In the genomic region with DNA sequence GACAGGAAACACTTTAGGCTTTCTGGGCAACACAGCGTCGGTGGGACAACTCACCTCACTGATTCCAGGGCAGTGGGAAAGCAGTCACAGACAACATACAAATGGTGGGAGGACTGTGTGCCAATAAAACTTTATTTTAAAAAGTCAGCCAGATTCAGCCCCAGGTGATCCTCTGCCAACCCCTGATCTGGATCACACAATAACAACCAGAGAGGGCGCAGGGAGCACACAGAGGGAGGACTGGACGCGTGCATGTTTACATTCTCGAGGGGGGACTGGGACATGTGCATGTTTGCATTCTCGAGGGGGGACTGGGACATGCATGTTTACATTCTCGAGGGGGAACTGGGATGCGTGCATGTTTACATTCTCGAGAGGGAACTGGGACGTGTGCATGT, we compare ENCODE assay signal across 19 cellular contexts.
DNase-seq lines count a peak whose midpoint lies in the region; ATAC-seq and TF ChIP-seq lines count a peak whose summit lies in the region.
"Had no signal": no experiment of that assay in that cellular context is flagged by ENCODE, and none has a peak within 500 bp of the region (broad histone marks: within the 10 kb centered on the region; RNA-seq: fewer than 3 reads in every experiment).

No MANE protein-coding gene starts in this region.

- H4K20me1 ChIP-seq in hepatocyte (ENCODE audit: insufficient read depth, poor library complexity, severe bottlenecking): no peaks in the 10 kb centered on the region

- H3K27me3 Mint-ChIP-seq in activated CD8-positive, alpha-beta memory T cell treated with anti-CD3 and anti-CD28 coated beads, Interleukin-2, amount 10 ng/mL, durations not matched to agents 7 days and 5 days: peaks cover 1% of the 10 kb centered on the region
- peaks cover 2% of the 10 kb centered on the region for H3K27me3 Mint-ChIP-seq in activated CD4-positive, alpha-beta T cell treated with anti-CD3 and anti-CD28 coated beads, Interleukin-2, amount 10 ng/mL, durations not matched to agents 7 days and 5 days
- H3K27me3 Mint-ChIP-seq: stimulated activated naive CD8-positive, alpha-beta T cell treated with anti-CD3 and anti-CD28 coated beads, Interleukin-15, Interleukin-2, amounts not matched to agents 100 ng/mL and 50 ng/mL, for 24 hours had no signal

- TF ChIP-seq POLR2A in suprapubic skin (IDR thresholded peaks at IDR 0.05): no peak

- H3K9ac ChIP-seq in trophoblast cell (ENCODE audit: low read length): no peak overlapping the region

- no peak overlapping the region for H4K91ac ChIP-seq in trophoblast cell (ENCODE audit: low read depth, low read length)

- peaks cover 17% of the 10 kb centered on the region for H3K4me1 ChIP-seq in hepatocyte (ENCODE audit: insufficient read depth)
- peaks cover 14% of the 10 kb centered on the region for H3K4me1 ChIP-seq in suprapubic skin
- no peaks in the 10 kb centered on the region for H3K4me1 ChIP-seq in trophoblast cell (ENCODE audit: control insufficient read depth in 1 of 2, insufficient read depth in 2 of 2, low read length in 2 of 2)

- no peaks in the 10 kb centered on the region for H3K9me3 Mint-ChIP-seq in activated CD8-positive, alpha-beta memory T cell treated with anti-CD3 and anti-CD28 coated beads, Interleukin-2, amount 10 ng/mL, durations not matched to agents 7 days and 5 days (ENCODE audit: low read depth)
- no peaks in the 10 kb centered on the region for H3K9me3 Mint-ChIP-seq in activated CD4-positive, alpha-beta T cell treated with anti-CD3 and anti-CD28 coated beads, Interleukin-2, amount 10 ng/mL, durations not matched to agents 7 days and 5 days
- H3K9me3 Mint-ChIP-seq: activated T-helper 2 cell treated with anti-CD3 and anti-CD28 coated beads, Interferon-gamma antibody, Interleukin-2, Interleukin-4, amounts not matched to agents 10 μg/mL and 5 μg/mL and 100 μg/mL, durations not matched to agents 14 hours and 24 hours and 36 hours; stimulated activated naive CD8-positive, alpha-beta T cell treated with anti-CD3 and anti-CD28 coated beads, Interleukin-15, Interleukin-2, amounts not matched to agents 100 ng/mL and 50 ng/mL, for 24 hours had no signal

- no peaks in the 10 kb centered on the region for H3K36me3 Mint-ChIP-seq in activated CD8-positive, alpha-beta memory T cell treated with anti-CD3 and anti-CD28 coated beads, Interleukin-2, amount 10 ng/mL, durations not matched to agents 7 days and 5 days
- no peaks in the 10 kb centered on the region for H3K36me3 Mint-ChIP-seq in activated CD4-positive, alpha-beta T cell treated with anti-CD3 and anti-CD28 coated beads, Interleukin-2, amount 10 ng/mL, durations not matched to agents 7 days and 5 days (ENCODE audit: low read depth)

- CTCF ChIA-PET in activated CD8-positive, alpha-beta memory T cell treated with anti-CD3 and anti-CD28 coated beads, Interleukin-2, amount 10 ng/mL, durations not matched to agents 7 days and 5 days (lab: Charles Lee): no interaction called here
- CTCF ChIA-PET in activated CD4-positive, alpha-beta T cell treated with anti-CD3 and anti-CD28 coated beads, Interleukin-2, amount 10 ng/mL, durations not matched to agents 7 days and 5 days (lab: Charles Lee): no interaction called here

- no peak overlapping the region for H2AK5ac ChIP-seq in trophoblast cell (ENCODE audit: low read length)

- no peaks in the 10 kb centered on the region for H3K9me2 ChIP-seq in hepatocyte (replicated peaks; ENCODE audit: insufficient read depth)

- H3K27ac Mint-ChIP-seq in activated CD8-positive, alpha-beta memory T cell treated with anti-CD3 and anti-CD28 coated beads, Interleukin-2, amount 10 ng/mL, durations not matched to agents 7 days and 5 days: no peak overlapping the region
- no peak overlapping the region for H3K27ac Mint-ChIP-seq in activated CD4-positive, alpha-beta T cell treated with anti-CD3 and anti-CD28 coated beads, Interleukin-2, amount 10 ng/mL, durations not matched to agents 7 days and 5 days
- H3K27ac Mint-ChIP-seq: activated T-helper 2 cell treated with anti-CD3 and anti-CD28 coated beads, Interferon-gamma antibody, Interleukin-2, Interleukin-4, amounts not matched to agents 10 μg/mL and 5 μg/mL and 100 μg/mL, durations not matched to agents 14 hours and 24 hours and 36 hours; stimulated activated naive CD8-positive, alpha-beta T cell treated with anti-CD3 and anti-CD28 coated beads, Interleukin-15, Interleukin-2, amounts not matched to agents 100 ng/mL and 50 ng/mL, for 24 hours had no signal

- TF ChIP-seq EP300 in suprapubic skin (IDR thresholded peaks at IDR 0.05): no peak

- no peaks in the 10 kb centered on the region for H3K4me1 Mint-ChIP-seq in activated CD8-positive, alpha-beta memory T cell treated with anti-CD3 and anti-CD28 coated beads, Interleukin-2, amount 10 ng/mL, durations not matched to agents 7 days and 5 days
- H3K4me1 Mint-ChIP-seq in activated CD4-positive, alpha-beta T cell treated with anti-CD3 and anti-CD28 coated beads, Interleukin-2, amount 10 ng/mL, durations not matched to agents 7 days and 5 days: no peaks in the 10 kb centered on the region

- H3K4me3 ChIP-seq in hepatocyte: no peak overlapping the region
- no peak overlapping the region for H3K4me3 ChIP-seq in suprapubic skin
- no peak overlapping the region for H3K4me3 ChIP-seq in trophoblast cell (ENCODE audit: low read depth, low read length)
- H3K4me3 ChIP-seq: lung, upper lobe of left lung had no signal

- H3K4me3 Mint-ChIP-seq in activated CD8-positive, alpha-beta memory T cell treated with anti-CD3 and anti-CD28 coated beads, Interleukin-2, amount 10 ng/mL, durations not matched to agents 7 days and 5 days: no peak overlapping the region
- no peak overlapping the region for H3K4me3 Mint-ChIP-seq in activated CD4-positive, alpha-beta T cell treated with anti-CD3 and anti-CD28 coated beads, Interleukin-2, amount 10 ng/mL, durations not matched to agents 7 days and 5 days
- H3K4me3 Mint-ChIP-seq: stimulated activated naive CD8-positive, alpha-beta T cell treated with anti-CD3 and anti-CD28 coated beads, Interleukin-15, Interleukin-2, amounts not matched to agents 100 ng/mL and 50 ng/mL, for 24 hours had no signal

- H3K18ac ChIP-seq in trophoblast cell (ENCODE audit: low read length): no peak overlapping the region

- H3K79me1 ChIP-seq in trophoblast cell (ENCODE audit: low read length): no peaks in the 10 kb centered on the region

- H3K4ac ChIP-seq in trophoblast cell (ENCODE audit: low read depth, low read length): no peak overlapping the region

- no peaks in the 10 kb centered on the region for H3K9me3 ChIP-seq in hepatocyte (ENCODE audit: low read depth)
- H3K9me3 ChIP-seq in suprapubic skin: no peaks in the 10 kb centered on the region
- peaks cover 2% of the 10 kb centered on the region for H3K9me3 ChIP-seq in trophoblast cell (ENCODE audit: insufficient read depth, low read depth, low read length)
- H3K9me3 ChIP-seq: upper lobe of left lung had no signal

- no peak overlapping the region for H2BK5ac ChIP-seq in trophoblast cell (ENCODE audit: low read depth, low read length, poor library complexity)

- H3K27ac ChIP-seq in hepatocyte (peak overlapping the region; percentile 72), suprapubic skin (no peak overlapping the region), trophoblast cell (ENCODE audit: low read depth, low read length) (no peak overlapping the region)

- H2BK120ac ChIP-seq in trophoblast cell (ENCODE audit: insufficient read depth, low read length, poor library complexity): no peak overlapping the region

- POLR2A ChIA-PET in activated CD4-positive, alpha-beta T cell treated with anti-CD3 and anti-CD28 coated beads, Interleukin-2, amount 10 ng/mL, durations not matched to agents 7 days and 5 days (lab: Charles Lee): no interaction called here

- H3K14ac ChIP-seq in trophoblast cell (ENCODE audit: low read length): no peak overlapping the region

- no peak overlapping the region for H3K23ac ChIP-seq in trophoblast cell (ENCODE audit: low read length)

- no peak for ATAC-seq in activated CD8-positive, alpha-beta memory T cell treated with anti-CD3 and anti-CD28 coated beads, Interleukin-2, amount 10 ng/mL, durations not matched to agents 7 days and 5 days

- H4K8ac ChIP-seq in trophoblast cell (ENCODE audit: low read depth, low read length): no peak overlapping the region

- H3K27me3 ChIP-seq in hepatocyte: no peaks in the 10 kb centered on the region
- H3K27me3 ChIP-seq in suprapubic skin: peaks cover 4% of the 10 kb centered on the region
- no peaks in the 10 kb centered on the region for H3K27me3 ChIP-seq in trophoblast cell (ENCODE audit: insufficient read depth, low read length)
- H3K27me3 ChIP-seq: upper lobe of left lung had no signal

- WGBS in hepatocyte (ENCODE audit: low lambda C conversion rate, missing lambda C conversion rate): 62% methylated on average over 8 of the region's 11 CpGs
- WGBS in suprapubic skin: 88% methylated on average over 11 of the region's 11 CpGs
- no CpG with 5 or more reads among the region's 11 CpGs for WGBS in trophoblast cell (ENCODE audit: extremely low coverage, insufficient coverage, insufficient read length)

- H3K79me2 ChIP-seq in hepatocyte (no peaks in the 10 kb centered on the region), trophoblast cell (ENCODE audit: control insufficient read depth, insufficient read depth, low read length, poor library complexity) (no peaks in the 10 kb centered on the region)

- peak; percentile 15 for DNase-seq in activated CD8-positive, alpha-beta memory T cell treated with anti-CD3 and anti-CD28 coated beads, Interleukin-2, amount 10 ng/mL, durations not matched to agents 7 days and 5 days
- DNase-seq in activated CD8-positive, alpha-beta memory T cell treated with anti-CD3 and anti-CD28 coated beads for 24 hours: no peak
- peak; percentile 34 for DNase-seq in NCI-H748 treated with DMSO at 0.1 percent for 48 hours (lab: John Stamatoyannopoulos, UW)
- no peak for DNase-seq in hepatocyte (ENCODE audit: low spot score)
- DNase-seq in suprapubic skin (ENCODE audit: low spot score in 2 of 2): peak; percentile 46 to 49
- no peak for DNase-seq in trophoblast cell
- no peak for DNase-seq in activated CD4-positive, alpha-beta T cell treated with anti-CD3 and anti-CD28 coated beads, Interleukin-2, amount 10 ng/mL, durations not matched to agents 7 days and 5 days
- no peak for DNase-seq in OCI-M1 (lab: John Stamatoyannopoulos, UW)
- DNase-seq: activated CD8-positive, alpha-beta memory T cell treated with anti-CD3 and anti-CD28 coated beads, Interleukin-2, amount 50 U/mL, for 48 hours; C1 segment of cervical spinal cord; IMR-90; NCI-H1436; SIG-M5; stimulated activated CD4-positive, alpha-beta T cell treated with anti-CD3 and anti-CD28 coated beads, Interleukin-4, amount 100 ng/mL, for 1 hour; T-helper 1 cell; upper lobe of left lung had no signal

- H2AFZ ChIP-seq in hepatocyte (no peak overlapping the region), trophoblast cell (ENCODE audit: insufficient read depth, low read length, poor library complexity) (no peak overlapping the region)

- TF ChIP-seq CTCF in hepatocyte (IDR thresholded peaks at IDR 0.05; ENCODE audit: poor library complexity) (no peak), suprapubic skin (IDR thresholded peaks at IDR 0.05) (no peak)

- no peak overlapping the region for H4K12ac ChIP-seq in trophoblast cell (ENCODE audit: low read depth, low read length)

- H3K4me2 ChIP-seq in hepatocyte (no peak overlapping the region), trophoblast cell (ENCODE audit: low read length) (no peak overlapping the region)

- H3K36me3 ChIP-seq in hepatocyte (replicated peaks; ENCODE audit: insufficient read depth, low read depth) (no peaks in the 10 kb centered on the region), suprapubic skin (no peaks in the 10 kb centered on the region), trophoblast cell (ENCODE audit: control insufficient read depth in 1 of 2, insufficient read depth in 2 of 2, low read length in 2 of 2) (no peaks in the 10 kb centered on the region)
- H3K36me3 ChIP-seq: upper lobe of left lung had no signal

- H2BK12ac ChIP-seq in trophoblast cell (ENCODE audit: low read length): no peak overlapping the region

Comparison
In these comparisons a context has a peak if more than half of its experiments do, and no peak if none do; other contexts are left out.
1. DNase-seq: peak in activated CD8-positive, alpha-beta memory T cell treated with anti-CD3 and anti-CD28 coated beads, Interleukin-2, amount 10 ng/mL, durations not matched to agents 7 days and 5 days (single experiment), NCI-H748 treated with DMSO at 0.1 percent for 48 hours (single experiment) and suprapubic skin (2 of 2); none in activated CD8-positive, alpha-beta memory T cell treated with anti-CD3 and anti-CD28 coated beads for 24 hours (single experiment), hepatocyte (single experiment), trophoblast cell (0 of 2), activated CD4-positive, alpha-beta T cell treated with anti-CD3 and anti-CD28 coated beads, Interleukin-2, amount 10 ng/mL, durations not matched to agents 7 days and 5 days (single experiment) and OCI-M1 (single experiment).